Comparison of ENCODE assay signal across 8 cellular contexts in genomic region chr1:227945891-227946623, GRCh38. TPM values are rescaled to one million over a fixed set of nuclear protein-coding genes. Genes with fewer than 3 reads are reported as not detected.
DNase-seq lines count a peak whose midpoint lies in the region; ATAC-seq, FAIRE-seq and TF ChIP-seq lines count a peak whose summit lies in the region.

No MANE protein-coding gene starts in this region.

- peak overlapping the region; percentile 56 for H3K4me3 ChIP-seq in HFF-Myc (replicated peaks; ENCODE audit: low read depth, low read length)

- no peaks in the 10 kb centered on the region for H3K36me3 Mint-ChIP-seq in mesothelial cell of epicardium

- DNase-seq in NCI-H524 (lab: John Stamatoyannopoulos, UW) (peak; percentile 63 to 80), NCI-H524 treated with DMSO at 0.1 percent for 48 hours (lab: John Stamatoyannopoulos, UW) (no peak), HFF-Myc (ENCODE audit: extremely low read depth, low read depth) (peak; percentile 59), RKO (ENCODE audit: low spot score) (peak; percentile 50), ecto neural progenitor cell (ENCODE audit: low spot score) (peak; percentile 60), mesothelial cell of epicardium (ENCODE audit: low spot score in 2 of 2, unreplicated experiment in 2 of 2) (peak in 1 of 2 experiments; percentile 49), urothelium cell line (ENCODE audit: low spot score) (peak; percentile 87)

- peak; percentile 55 for FAIRE-seq in urothelium cell line (lab: Jason Lieb, UNC)

- peaks cover 26% of the 10 kb centered on the region for H3K4me1 Mint-ChIP-seq in mesothelial cell of epicardium

- TF ChIP-seq CTCF in HFF-Myc (IDR thresholded peaks at IDR 0.05; ENCODE audit: low read depth, low read length, missing control alignments) (no peak), mesothelial cell of epicardium (IDR thresholded peaks at IDR 0.05; ENCODE audit: unreplicated experiment) (no peak)

- H3K27me3 Mint-ChIP-seq in mesothelial cell of epicardium (ENCODE audit: low read depth), result peaks cover 19% of the 10 kb centered on the region

- H3K9me3 Mint-ChIP-seq in mesothelial cell of epicardium, result no peaks in the 10 kb centered on the region

- no peak for ATAC-seq in GM18873 (IDR thresholded peaks at IDR 0.05; ENCODE audit: low FRiP score, unreplicated experiment)

- peak overlapping the region; percentile 63 for H3K4me3 Mint-ChIP-seq in mesothelial cell of epicardium

- peak overlapping the region; percentile 61 for H3K27ac Mint-ChIP-seq in mesothelial cell of epicardium

RNA-seq across cellular contexts. Expression of gene WNT9A, which starts 1.7 kb away (rescaled TPM):
- 3.9 to 4.5 TPM (median 4.3 TPM) in 3 replicates for total RNA-seq in mesothelial cell of epicardium
